1 cellular context compared by ENCODE assay signal in the genomic region with DNA sequence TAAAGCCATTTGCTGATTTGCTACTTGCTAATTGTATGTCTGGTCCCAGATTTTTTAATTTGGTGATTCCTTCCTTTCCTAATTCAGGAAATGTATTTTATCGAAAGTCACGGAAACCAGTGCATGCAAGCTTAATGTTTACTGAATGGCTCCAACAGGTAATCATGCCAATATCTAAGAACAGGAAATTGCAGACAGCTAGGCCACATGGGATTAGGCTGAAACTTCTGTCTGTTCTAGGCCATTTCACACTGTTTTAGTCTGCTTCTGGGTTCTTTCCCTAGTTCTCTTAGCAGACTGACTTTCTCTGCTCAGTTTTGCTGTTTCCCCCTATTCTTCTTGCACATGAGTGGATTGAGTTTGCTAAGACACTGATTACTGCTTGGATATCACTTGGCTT.
TF ChIP-seq lines count a peak whose summit lies in the region.

No MANE protein-coding gene starts in this region.

TF ChIP-seq in H1, 55 proteins besides CTCF, POLR2A, EP300 and RAD21 (continued from another document):
- TF ChIP-seq, protein P1, sequence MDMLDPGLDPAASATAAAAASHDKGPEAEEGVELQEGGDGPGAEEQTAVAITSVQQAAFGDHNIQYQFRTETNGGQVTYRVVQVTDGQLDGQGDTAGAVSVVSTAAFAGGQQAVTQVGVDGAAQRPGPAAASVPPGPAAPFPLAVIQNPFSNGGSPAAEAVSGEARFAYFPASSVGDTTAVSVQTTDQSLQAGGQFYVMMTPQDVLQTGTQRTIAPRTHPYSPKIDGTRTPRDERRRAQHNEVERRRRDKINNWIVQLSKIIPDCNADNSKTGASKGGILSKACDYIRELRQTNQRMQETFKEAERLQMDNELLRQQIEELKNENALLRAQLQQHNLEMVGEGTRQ (IDR thresholded peaks at IDR 0.05; ENCODE audit: low read length), result no peak
- TF ChIP-seq BCL11A (IDR thresholded peaks at IDR 0.05; ENCODE audit: low read depth in 2 of 2, low read length in 2 of 2) (no peak), SIX5 (IDR thresholded peaks at IDR 0.05; ENCODE audit: low read depth, low read length) (no peak), SP2 (IDR thresholded peaks at IDR 0.05; ENCODE audit: low read length) (no peak), CEBPB (IDR thresholded peaks at IDR 0.05; ENCODE audit: low read depth, low read length) (no peak), CREB1 (IDR thresholded peaks at IDR 0.05) (no peak), SIRT6 (IDR thresholded peaks at IDR 0.05; ENCODE audit: low read length) (no peak), SRF (IDR thresholded peaks at IDR 0.05; ENCODE audit: low read depth, low read length) (no peak), RXRA (IDR thresholded peaks at IDR 0.05; ENCODE audit: insufficient read depth, low read depth, low read length) (no peak), RNF2 (IDR thresholded peaks at IDR 0.05; ENCODE audit: borderline replicate concordance, low read depth, low read length, missing control alignments, poor library complexity, severe bottlenecking) (no peak), EGR1 (IDR thresholded peaks at IDR 0.05; ENCODE audit: borderline replicate concordance, low read depth, low read length) (no peak)
- TF ChIP-seq, protein P2, sequence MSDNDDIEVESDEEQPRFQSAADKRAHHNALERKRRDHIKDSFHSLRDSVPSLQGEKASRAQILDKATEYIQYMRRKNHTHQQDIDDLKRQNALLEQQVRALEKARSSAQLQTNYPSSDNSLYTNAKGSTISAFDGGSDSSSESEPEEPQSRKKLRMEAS (IDR thresholded peaks at IDR 0.05), result no peak
TF ChIP-seq in H1: peak in this region for 0.
